In genomic region chr12:7557227-7557626, GRCh38 we compare ENCODE assay signal across 23 cellular contexts. TPM values are rescaled to one million over a fixed set of nuclear protein-coding genes. Genes with fewer than 3 reads are reported as not detected.
A peak's percentile ranks its signal among the peaks of the same experiment; 100 is the strongest.
DNase-seq lines count a peak whose midpoint lies in the region; ATAC-seq and TF ChIP-seq lines count a peak whose summit lies in the region.
"Had no signal": no experiment of that assay in that cellular context is flagged by ENCODE, and none has a peak within 500 bp of the region (broad histone marks: within the 10 kb centered on the region; RNA-seq: fewer than 3 reads in every experiment).

No MANE protein-coding gene starts in this region.

- TF ChIP-seq POLR2A in gastroesophageal sphincter (IDR thresholded peaks at IDR 0.05) (no peak), transverse colon (IDR thresholded peaks at IDR 0.05) (no peak)

- no peaks in the 10 kb centered on the region for H3K4me1 ChIP-seq in gastroesophageal sphincter
- no peaks in the 10 kb centered on the region for H3K4me1 ChIP-seq in transverse colon
- H3K4me1 ChIP-seq: pancreas had no signal

- H3K9me3 ChIP-seq in gastroesophageal sphincter (no peaks in the 10 kb centered on the region), transverse colon (no peaks in the 10 kb centered on the region)
- H3K9me3 ChIP-seq: BLaER1, pancreas had no signal

- peaks cover 8 to 27% (median 11%) of the 10 kb centered on the region in 5 donors for H3K27me3 Mint-ChIP-seq in naive thymus-derived CD8-positive, alpha-beta T cell

- no peaks in the 10 kb centered on the region for H3K27me3 ChIP-seq in gastroesophageal sphincter
- H3K27me3 ChIP-seq in transverse colon = no peaks in the 10 kb centered on the region
- H3K27me3 ChIP-seq: BLaER1, pancreas had no signal

- POLR2A ChIA-PET in naive thymus-derived CD8-positive, alpha-beta T cell (lab: Charles Lee) = no interaction called here

- H3K27ac Mint-ChIP-seq in naive thymus-derived CD8-positive, alpha-beta T cell = no peak overlapping the region
- H3K27ac Mint-ChIP-seq: activated T-helper 2 cell treated with anti-CD3 and anti-CD28 coated beads, Interferon-gamma antibody, Interleukin-2, Interleukin-4, amounts not matched to agents 10 μg/mL and 5 μg/mL and 100 μg/mL, durations not matched to agents 14 hours and 24 hours and 36 hours; naive B cell; T-helper 1 cell treated with Interleukin-12 subunit alpha and Interleukin-12 subunit beta and Interleukin-4 antibody, amounts not matched to agents 30 μg/mL and 1 μg/mL, for 36 hours had no signal

- peak; percentile 48 for ATAC-seq in Right ventricle myocardium inferior
- no peak for ATAC-seq in left cardiac atrium
- ATAC-seq in gastroesophageal sphincter = no peak
- ATAC-seq in GM21367 (IDR thresholded peaks at IDR 0.05; ENCODE audit: unreplicated experiment) = no peak
- ATAC-seq in naive thymus-derived CD8-positive, alpha-beta T cell = no peak
- ATAC-seq: pancreas had no signal

- 56 to 63% methylated on average over 3 of the region's 3 CpGs for WGBS in gastroesophageal sphincter (ENCODE audit: low coverage in 1 of 2), 2 donors
- 51 to 56% methylated on average over 3 of the region's 3 CpGs for WGBS in transverse colon (ENCODE audit: low coverage in 1 of 2), 2 donors

- no peak overlapping the region for H3K4me3 ChIP-seq in gastroesophageal sphincter
- no peak overlapping the region for H3K4me3 ChIP-seq in transverse colon
- H3K4me3 ChIP-seq: BLaER1, lung, pancreas had no signal

- H3K27ac ChIP-seq in gastroesophageal sphincter (peak overlapping the region in 2 of 4 donors; percentile 6 to 65), transverse colon (peak overlapping the region in 2 of 4 donors; percentile 42 to 60)
- H3K27ac ChIP-seq: BLaER1, RWPE1 had no signal

- TF ChIP-seq CTCF in gastroesophageal sphincter (IDR thresholded peaks at IDR 0.05) = no peak
- no peak for TF ChIP-seq CTCF in transverse colon (IDR thresholded peaks at IDR 0.05)

- peaks cover 0 to under 1% (median 0%) of the 10 kb centered on the region in 3 donors for H3K36me3 Mint-ChIP-seq in naive thymus-derived CD8-positive, alpha-beta T cell
- H3K36me3 Mint-ChIP-seq: naive B cell had no signal

- peaks cover 0 to 6% (median 2%) of the 10 kb centered on the region in 9 donors for H3K9me3 Mint-ChIP-seq in naive thymus-derived CD8-positive, alpha-beta T cell
- H3K9me3 Mint-ChIP-seq: activated T-helper 2 cell treated with anti-CD3 and anti-CD28 coated beads, Interferon-gamma antibody, Interleukin-2, Interleukin-4, amounts not matched to agents 10 μg/mL and 5 μg/mL and 100 μg/mL, durations not matched to agents 14 hours and 24 hours and 36 hours; T-helper 1 cell treated with Interleukin-12 subunit alpha and Interleukin-12 subunit beta and Interleukin-4 antibody, amounts not matched to agents 30 μg/mL and 1 μg/mL, for 36 hours had no signal

- DNase-seq in Right ventricle myocardium inferior (ENCODE audit: missing footprints) (no peak), left cardiac atrium (no peak), NOMO-1 treated with DMSO at 0.1 percent for 48 hours (lab: John Stamatoyannopoulos, UW; ENCODE audit: unreplicated experiment) (peak; percentile 79), transverse colon (no peak), C1 segment of cervical spinal cord (lab: John Stamatoyannopoulos, UW) (no peak)
- DNase-seq in naive thymus-derived CD8-positive, alpha-beta T cell = no peak
- DNase-seq: activated CD4-positive, CD25-positive, alpha-beta regulatory T cell; DMS 273 treated with DMSO at 0.1 percent for 48 hours; naive B cell; NCI-H187; NCI-H2227 treated with DMSO at 0.1 percent for 48 hours; pancreas; small intestine; stimulated activated CD8-positive, alpha-beta memory T cell treated with anti-CD3 and anti-CD28 coated beads, Interleukin-4, amount 100 ng/mL, for 48 hours; substantia nigra had no signal

- no peaks in the 10 kb centered on the region for H3K36me3 ChIP-seq in gastroesophageal sphincter
- H3K36me3 ChIP-seq in transverse colon = no peaks in the 10 kb centered on the region
- H3K36me3 ChIP-seq: BLaER1, pancreas had no signal

- intact Hi-C loops in Right ventricle myocardium inferior (cut with DNase I) (no loop called here), left cardiac atrium (cut with DNase I) (no loop called here), transverse colon (cut with DNase I; ENCODE audit: low total_unique reads) (no loop called here)

- in situ Hi-C loops in transverse colon (cut with MboI; ENCODE audit: low pct_ligation_motif_present in 1 of 4, low pct_unique_long_range_greater_than_20kb in 1 of 4, low sequenced_read_pairs in 3 of 4) = no loop called here

- TF ChIP-seq EP300 in gastroesophageal sphincter (IDR thresholded peaks at IDR 0.05) = peak; percentile 28
- TF ChIP-seq EP300 in transverse colon (IDR thresholded peaks at IDR 0.05; ENCODE audit: low read depth) = peak; percentile 79

- no peak overlapping the region for H3K4me3 Mint-ChIP-seq in naive thymus-derived CD8-positive, alpha-beta T cell
- H3K4me3 Mint-ChIP-seq: naive B cell; T-helper 1 cell treated with Interleukin-12 subunit alpha and Interleukin-12 subunit beta and Interleukin-4 antibody, amounts not matched to agents 30 μg/mL and 1 μg/mL, for 36 hours had no signal

- no peaks in the 10 kb centered on the region for H3K4me1 Mint-ChIP-seq in naive thymus-derived CD8-positive, alpha-beta T cell
- H3K4me1 Mint-ChIP-seq: naive B cell had no signal

RNA-seq across cellular contexts. Expression of gene CD163, which starts 53.6 kb away (rescaled TPM):
- total RNA-seq in Right ventricle myocardium inferior = 97.5 TPM
- 100 to 1,000 TPM; 186 to 270 TPM for total RNA-seq in left cardiac atrium
- total RNA-seq in gastroesophageal sphincter = 100 to 1,000 TPM in 2 of 4 donors, 10 to 100 TPM in 2; 68.5 to 397 (median 218) TPM
- 10 to 100 TPM; 14.9 to 80.3 (median 43.8) TPM for total RNA-seq in transverse colon
- total RNA-seq in naive thymus-derived CD8-positive, alpha-beta T cell = 1 to 10 TPM; 3.9 to 4.2 TPM
- under 1 TPM in 2 of 3 donors, not detected in 1; 0.06 to 0.32 TPM for polyA plus RNA-seq in naive thymus-derived CD8-positive, alpha-beta T cell
- total RNA-seq: activated T-helper 2 cell treated with anti-CD3 and anti-CD28 coated beads, Interferon-gamma antibody, Interleukin-2, Interleukin-4, amounts not matched to agents 10 μg/mL and 5 μg/mL and 100 μg/mL, durations not matched to agents 14 hours and 24 hours and 36 hours; M059J had no signal
